ENCODE assay signal across 18 cellular contexts in the genomic region with DNA sequence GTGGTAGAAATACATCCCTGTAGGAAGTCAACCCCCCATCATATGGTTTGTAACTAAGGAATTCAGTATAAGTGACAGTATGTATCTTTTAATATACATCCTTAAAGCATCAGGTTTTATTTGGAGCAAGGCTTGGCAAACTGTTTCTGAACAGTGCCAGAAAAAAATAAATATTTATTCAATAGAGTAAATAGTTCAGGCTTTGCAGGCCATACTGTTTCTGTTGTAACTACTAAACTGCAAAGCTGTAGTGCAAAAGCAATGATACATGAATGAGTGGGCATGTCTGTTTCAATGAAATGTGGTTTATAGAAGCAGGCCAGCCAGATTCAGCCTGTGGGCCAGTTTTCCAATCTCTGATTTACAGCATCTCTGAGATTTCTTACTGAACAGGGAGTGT. TPM values are rescaled to one million over a fixed set of nuclear protein-coding genes. Genes with fewer than 3 reads are reported as not detected.
DNase-seq lines count a peak whose midpoint lies in the region; ATAC-seq and TF ChIP-seq lines count a peak whose summit lies in the region.
"Had no signal": no experiment of that assay in that cellular context is flagged by ENCODE, and none has a peak within 500 bp of the region (broad histone marks: within the 10 kb centered on the region; RNA-seq: fewer than 3 reads in every experiment).

No MANE protein-coding gene starts in this region.

- peak; percentile 43 for ATAC-seq in left lobe of liver
- ATAC-seq in omental fat pad (ENCODE audit: low FRiP score) = no peak
- no peak for ATAC-seq in stimulated activated naive CD8-positive, alpha-beta T cell treated with anti-CD3 and anti-CD28 coated beads, Interleukin-15, Interleukin-2, amounts not matched to agents 100 U/mL and 50 U/mL, for 24 hours
- ATAC-seq: GM23338 had no signal

- TF ChIP-seq CTCF in omental fat pad (IDR thresholded peaks at IDR 0.05) = no peak

- DNase-seq in DMS53 (lab: John Stamatoyannopoulos, UW) (peak; percentile 42), NCI-H774 (lab: John Stamatoyannopoulos, UW) (peak; percentile 35), left lobe of liver (ENCODE audit: low spot score) (no peak), omental fat pad (ENCODE audit: low spot score) (no peak), LoVo (ENCODE audit: low spot score) (no peak)
- no peak for DNase-seq in stimulated activated naive CD8-positive, alpha-beta T cell treated with anti-CD3 and anti-CD28 coated beads, Interleukin-15, Interleukin-2, amounts not matched to agents 100 U/mL and 50 U/mL, for 24 hours
- DNase-seq: ACHN; BE2C; C1 segment of cervical spinal cord; CD4-positive, CD25-positive, alpha-beta regulatory T cell; CD8-positive, alpha-beta memory T cell; COR-L47; DMS 273 treated with DMSO at 0.1 percent for 48 hours; DMS79; GDM1; HCEC 1CT had no signal

RNA-seq across cellular contexts. Expression of a gene that starts 1.0 kb away (rescaled TPM):
- total RNA-seq in left lobe of liver = 0.10 TPM
- under 1 TPM in 1 of 4 donors, not detected in 3; 0.09 TPM for total RNA-seq in omental fat pad
- total RNA-seq: CD4-positive, CD25-positive, alpha-beta regulatory T cell; CD8-positive, alpha-beta memory T cell; HT-29 had no signal

Comparison
In these comparisons a context has a peak if more than half of its experiments do, and no peak if none do; other contexts are left out.
1. DNase-seq: peak in DMS53 (single experiment) and NCI-H774 (single experiment); none in left lobe of liver (single experiment), omental fat pad (single experiment), LoVo (single experiment) and stimulated activated naive CD8-positive, alpha-beta T cell treated with anti-CD3 and anti-CD28 coated beads, Interleukin-15, Interleukin-2, amounts not matched to agents 100 U/mL and 50 U/mL, for 24 hours (single experiment).